ENCODE assay signal across 8 cellular contexts in genomic region chr14:68507544-68508081, GRCh38.
DNase-seq lines count a peak whose midpoint lies in the region; ATAC-seq and TF ChIP-seq lines count a peak whose summit lies in the region.

No MANE protein-coding gene starts in this region.

- H3K27ac ChIP-seq in left lung, result peak overlapping the region; percentile 55 to 67
- H3K27ac ChIP-seq in thyroid gland, result peak overlapping the region; percentile 73 to 91 (median 84)
- no peak overlapping the region for H3K27ac ChIP-seq in foreskin keratinocyte

- H3K27me3 ChIP-seq in left lung (no peaks in the 10 kb centered on the region), thyroid gland (no peaks in the 10 kb centered on the region), foreskin keratinocyte (no peaks in the 10 kb centered on the region)

- TF ChIP-seq POLR2A in thyroid gland (IDR thresholded peaks at IDR 0.05), result peak; percentile 6 to 40

- WGBS in thyroid gland, 2 donors, result 78 to 88% methylated on average over 10 of the region's 10 CpGs

- peak; percentile 43 for ATAC-seq in left lung
- no peak for ATAC-seq in foreskin keratinocyte

- TF ChIP-seq CTCF in left lung (IDR thresholded peaks at IDR 0.05) (no peak), thyroid gland (IDR thresholded peaks at IDR 0.05) (no peak), foreskin keratinocyte (conservative IDR thresholded peaks at IDR 0.05) (no peak)

- H3K36me3 ChIP-seq in left lung (no peaks in the 10 kb centered on the region), thyroid gland (no peaks in the 10 kb centered on the region)

- H3K9me3 ChIP-seq in left lung, result no peaks in the 10 kb centered on the region
- no peaks in the 10 kb centered on the region for H3K9me3 ChIP-seq in thyroid gland

- DNase-seq in activated T-cell treated with anti-CD3 and anti-CD28 coated beads for 1 hour (ENCODE audit: low read depth) (peak; percentile 27), activated T-cell treated with anti-CD3 and anti-CD28 coated beads for 4 hours (no peak), left lung (no peak), thyroid gland (peak; percentile 73 to 82), ecto neural progenitor cell (ENCODE audit: low spot score) (no peak), cardiac septum (ENCODE audit: low spot score) (no peak), foreskin keratinocyte (no peak)
- DNase-seq in activated T-cell treated with anti-CD3 and anti-CD28 coated beads, Interleukin-2, amount 50 U/mL, for 1 hour, result peak; percentile 58

- H3K4me3 ChIP-seq in left lung (no peak overlapping the region), thyroid gland (replicated peaks in 1 of 3) (no peak overlapping the region)

- intact Hi-C loops in left lung (cut with DNase I) (no loop called here), thyroid gland (cut with DNase I) (no loop called here), cardiac septum (cut with DNase I) (no loop called here)

- H3K4me1 ChIP-seq in left lung, result peaks cover 15 to 31% of the 10 kb centered on the region in 2 donors
- peaks cover 34 to 76% of the 10 kb centered on the region in 2 donors for H3K4me1 ChIP-seq in thyroid gland
- H3K4me1 ChIP-seq in foreskin keratinocyte, result peaks cover 22% of the 10 kb centered on the region

Comparison
In these comparisons a context has a peak if more than half of its experiments do, and no peak if none do; other contexts are left out.
1. DNase-seq: peak in activated T-cell treated with anti-CD3 and anti-CD28 coated beads for 1 hour (single experiment), activated T-cell treated with anti-CD3 and anti-CD28 coated beads, Interleukin-2, amount 50 U/mL, for 1 hour (single experiment) and thyroid gland (2 of 2); none in activated T-cell treated with anti-CD3 and anti-CD28 coated beads for 4 hours (single experiment), left lung (0 of 2), ecto neural progenitor cell (single experiment), cardiac septum (single experiment) and foreskin keratinocyte (0 of 2).